8 cellular contexts compared by ENCODE assay signal in the genomic region with DNA sequence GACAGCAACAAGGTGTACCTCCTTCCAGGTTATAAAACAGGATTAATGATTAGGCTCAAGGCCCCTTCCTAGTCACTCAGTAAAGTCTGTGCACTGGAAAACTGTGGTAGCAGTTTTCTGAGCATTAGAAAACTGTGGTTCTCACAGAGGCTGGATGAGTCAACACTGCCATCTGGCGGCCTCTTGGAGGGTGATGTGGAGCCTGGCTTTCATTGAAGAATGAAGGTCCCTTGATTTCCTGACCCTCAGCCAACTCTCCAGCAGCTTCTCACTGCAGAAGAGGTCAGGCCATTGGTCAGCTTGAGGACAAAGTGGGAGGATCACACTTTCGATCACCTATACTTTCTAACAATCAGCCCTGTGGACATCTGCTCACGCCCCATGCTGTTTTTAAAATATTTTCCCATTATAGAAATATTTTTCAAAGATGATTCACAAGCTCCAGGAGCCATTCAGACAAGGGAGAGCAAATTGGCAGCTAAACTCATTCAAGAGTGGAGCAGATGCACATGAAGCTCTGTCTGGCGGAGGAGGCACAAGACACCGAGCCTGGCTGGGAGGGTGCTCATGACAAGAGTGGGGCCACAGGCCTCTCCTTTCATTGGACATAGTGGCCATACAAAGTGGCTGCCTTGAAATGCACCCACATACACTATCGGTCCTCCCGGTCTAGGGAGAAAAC. TPM values are rescaled to one million over a fixed set of nuclear protein-coding genes. Genes with fewer than 3 reads are reported as not detected.
DNase-seq lines count a peak whose midpoint lies in the region; ATAC-seq and TF ChIP-seq lines count a peak whose summit lies in the region.

No MANE protein-coding gene starts in this region.

- no peaks in the 10 kb centered on the region for H3K4me1 Mint-ChIP-seq in activated naive CD4-positive, alpha-beta T cell treated with anti-CD3 and anti-CD28 coated beads for 36 hours (ENCODE audit: low read depth)
- no peaks in the 10 kb centered on the region for H3K4me1 Mint-ChIP-seq in glutamatergic neuron (ENCODE audit: low read depth, unreplicated experiment)

- DNase-seq in DND-41: peak; percentile 70
- DNase-seq in LoVo (ENCODE audit: low spot score): peak; percentile 65
- DNase-seq in SK-N-DZ (ENCODE audit: low spot score): peak; percentile 73
- peak; percentile 84 for DNase-seq in activated naive CD4-positive, alpha-beta T cell treated with anti-CD3 and anti-CD28 coated beads for 36 hours
- peak; percentile 86 for DNase-seq in glutamatergic neuron
- DNase-seq in posterior vena cava (ENCODE audit: low spot score): peak; percentile 93
- no peak for DNase-seq in NCI-H1048 (lab: John Stamatoyannopoulos, UW)

- no peak overlapping the region for H3K4me2 ChIP-seq in DND-41 (ENCODE audit: insufficient read depth, low read length)

- ATAC-seq in DND-41 (ENCODE audit: insufficient read depth, low read depth) (peak; percentile 90), GM21723 (IDR thresholded peaks at IDR 0.05; ENCODE audit: unreplicated experiment) (peak; percentile 84)

- no peaks in the 10 kb centered on the region for H3K27me3 Mint-ChIP-seq in activated naive CD4-positive, alpha-beta T cell treated with anti-CD3 and anti-CD28 coated beads for 36 hours (ENCODE audit: low read depth)
- peaks cover 1% of the 10 kb centered on the region for H3K27me3 Mint-ChIP-seq in glutamatergic neuron (ENCODE audit: unreplicated experiment)

- no peaks in the 10 kb centered on the region for H3K27me3 ChIP-seq in DND-41 (ENCODE audit: insufficient read depth, low read length, poor library complexity)

- no peaks in the 10 kb centered on the region for H3K9me3 ChIP-seq in DND-41 (ENCODE audit: insufficient read depth, low read length, severe bottlenecking)

- no peak overlapping the region for H3K9ac ChIP-seq in DND-41 (ENCODE audit: low read depth, low read length)

- CTCF ChIA-PET in activated naive CD4-positive, alpha-beta T cell treated with anti-CD3 and anti-CD28 coated beads for 36 hours (lab: Charles Lee): interaction anchor here (0.7 to 4.3 kb wide), 16 partner anchors 10 to 1573 kb away, joined by 3 to 20 read pairs (median 4); no protein-coding TSS in a partner anchor

- H3K9me3 Mint-ChIP-seq in activated naive CD4-positive, alpha-beta T cell treated with anti-CD3 and anti-CD28 coated beads for 36 hours: no peaks in the 10 kb centered on the region
- H3K9me3 Mint-ChIP-seq in glutamatergic neuron (ENCODE audit: unreplicated experiment): no peaks in the 10 kb centered on the region

- no peak overlapping the region for H3K4me3 ChIP-seq in DND-41 (ENCODE audit: low read depth in 1 of 2, low read length in 2 of 2)

- H2AFZ ChIP-seq in DND-41 (ENCODE audit: low read depth, low read length): no peak overlapping the region

- peak; percentile 92 for TF ChIP-seq CTCF in DND-41 (IDR thresholded peaks at IDR 0.05; ENCODE audit: borderline replicate concordance, extremely low read depth, low read length, poor library complexity, severe bottlenecking)
- TF ChIP-seq CTCF in glutamatergic neuron (IDR thresholded peaks at IDR 0.05; ENCODE audit: partially characterized antibody, unreplicated experiment): peak; percentile 71

- peaks cover 16% of the 10 kb centered on the region; the same call in 1 of the 2 replicates for H4K20me1 ChIP-seq in DND-41 (ENCODE audit: insufficient read depth, low read length)

- no peaks in the 10 kb centered on the region for H3K79me2 ChIP-seq in DND-41 (ENCODE audit: insufficient read depth, low read length)

- H3K27ac ChIP-seq in DND-41 (ENCODE audit: low read length): no peak overlapping the region

- H3K36me3 ChIP-seq in DND-41 (ENCODE audit: insufficient read depth, low read length): peaks cover 18% of the 10 kb centered on the region

- H3K27ac Mint-ChIP-seq in activated naive CD4-positive, alpha-beta T cell treated with anti-CD3 and anti-CD28 coated beads for 36 hours: no peak overlapping the region
- no peak overlapping the region for H3K27ac Mint-ChIP-seq in glutamatergic neuron (ENCODE audit: unreplicated experiment)

- peaks cover 3% of the 10 kb centered on the region for H3K36me3 Mint-ChIP-seq in activated naive CD4-positive, alpha-beta T cell treated with anti-CD3 and anti-CD28 coated beads for 36 hours (ENCODE audit: low read depth)
- H3K36me3 Mint-ChIP-seq in glutamatergic neuron (ENCODE audit: unreplicated experiment): peaks cover 5% of the 10 kb centered on the region

- intact Hi-C loops in activated naive CD4-positive, alpha-beta T cell treated with anti-CD3 and anti-CD28 coated beads for 36 hours (cut with micrococcal nuclease): loop anchor here (1.0 to 5.0 kb wide), 5 partner anchors 238 to 1635 kb away; a partner anchor contains a TSS
- intact Hi-C loops in posterior vena cava (cut with DNase I): loop anchor here in 1 of 2 donors (5.0 kb wide), 1 partner anchor 743 kb away; no protein-coding TSS in a partner anchor

- no peak overlapping the region for H3K4me3 Mint-ChIP-seq in activated naive CD4-positive, alpha-beta T cell treated with anti-CD3 and anti-CD28 coated beads for 36 hours
- H3K4me3 Mint-ChIP-seq in glutamatergic neuron (ENCODE audit: unreplicated experiment): no peak overlapping the region

- H3K4me1 ChIP-seq in DND-41 (ENCODE audit: insufficient read depth, low read length): no peaks in the 10 kb centered on the region

RNA-seq across cellular contexts. Expression of a gene that starts 23.1 kb away (rescaled TPM):
- 674 and 683 TPM in 2 replicates for polyA plus RNA-seq in SK-N-DZ (2014; cell fraction: cytosol; rRNA removed)
- 334 and 358 TPM in 2 replicates for polyA plus RNA-seq in SK-N-DZ (2014; cell fraction: nucleus; rRNA removed)
- 100 to 1,000 TPM; 236 to 252 TPM for total RNA-seq in activated naive CD4-positive, alpha-beta T cell treated with anti-CD3 and anti-CD28 coated beads for 36 hours
- total RNA-seq in glutamatergic neuron (ENCODE audit: unreplicated experiment) (149 TPM), posterior vena cava (100 to 1,000 TPM; 116 to 128 TPM)

RNA-seq across cellular contexts. Expression of a gene that starts 24.2 kb away (rescaled TPM):
- 21.7 and 30.7 TPM in 2 replicates for polyA plus RNA-seq in SK-N-DZ (2014; cell fraction: cytosol; rRNA removed)
- 24.4 and 29.0 TPM in 2 replicates for polyA plus RNA-seq in SK-N-DZ (2014; cell fraction: nucleus; rRNA removed)
- total RNA-seq in activated naive CD4-positive, alpha-beta T cell treated with anti-CD3 and anti-CD28 coated beads for 36 hours: 10 to 100 TPM; 19.4 to 22.3 TPM
- total RNA-seq in glutamatergic neuron (ENCODE audit: unreplicated experiment): 19.9 TPM
- 10 to 100 TPM in 1 of 2 donors, 1 to 10 TPM in 1; 9.7 to 13.1 TPM for total RNA-seq in posterior vena cava

RNA-seq across cellular contexts. Expression of a gene that starts 54.5 kb away (rescaled TPM):
- 204 and 246 TPM in 2 replicates for polyA plus RNA-seq in SK-N-DZ (2014; cell fraction: cytosol; rRNA removed)
- polyA plus RNA-seq in SK-N-DZ (2014; cell fraction: nucleus; rRNA removed): 176 and 252 TPM in 2 replicates
- total RNA-seq in activated naive CD4-positive, alpha-beta T cell treated with anti-CD3 and anti-CD28 coated beads for 36 hours: 100 to 1,000 TPM; 106 to 109 TPM
- 59.0 TPM for total RNA-seq in glutamatergic neuron (ENCODE audit: unreplicated experiment)
- total RNA-seq in posterior vena cava: 10 to 100 TPM; 33.6 to 40.7 TPM
